ENCODE assay signal across 2 cellular contexts in the genomic region with DNA sequence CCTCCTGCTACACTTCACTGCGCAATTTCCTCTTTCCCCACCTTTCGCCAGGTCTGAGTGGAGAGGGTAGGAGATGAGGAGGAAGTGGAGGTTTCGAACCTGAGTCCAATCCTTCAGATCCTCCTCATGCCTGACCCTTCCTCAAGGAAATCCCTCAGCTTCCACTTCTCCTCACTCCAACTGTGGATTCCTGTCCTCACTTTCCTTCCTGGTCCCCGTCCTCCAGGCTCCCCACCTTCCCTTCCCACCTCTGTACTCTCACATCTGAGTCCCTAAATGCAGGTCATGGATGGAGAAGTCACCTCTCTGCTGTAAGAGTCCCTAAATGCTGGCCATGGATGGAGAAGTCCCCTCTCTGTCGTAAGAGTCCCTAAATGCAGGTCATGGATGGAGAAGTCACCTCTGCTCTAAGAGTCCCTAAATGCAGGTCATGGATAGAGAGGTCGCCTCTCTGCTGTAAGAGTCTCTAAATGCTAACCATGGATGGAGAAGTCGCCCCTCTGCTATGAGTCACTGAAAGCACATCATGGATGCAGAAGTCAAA.
TF ChIP-seq lines count a peak whose summit lies in the region.

No MANE protein-coding gene starts in this region.

TF ChIP-seq in PFSK-1, 5 proteins besides CTCF, POLR2A, EP300 and RAD21:
- TF ChIP-seq POLR2AphosphoS5 (IDR thresholded peaks at IDR 0.05; ENCODE audit: low read depth, low read length) (0 out of 2 replicates have a peak, but pooled peaks have one; percentile 27), FOXP2 (optimal IDR thresholded peaks at IDR 0.05; ENCODE audit: borderline replicate concordance, extremely low read depth, extremely low read length, insufficient read depth) (no peak)

TF ChIP-seq in H1, 55 proteins besides CTCF, POLR2A, EP300 and RAD21:
- TF ChIP-seq CREB1 (IDR thresholded peaks at IDR 0.05): no peak
- TF ChIP-seq RBBP5 (IDR thresholded peaks at IDR 0.05; ENCODE audit: borderline replicate concordance, low read depth, low read length): no peak
- TF ChIP-seq SRF (IDR thresholded peaks at IDR 0.05; ENCODE audit: low read depth, low read length): no peak
- TF ChIP-seq KDM5A (IDR thresholded peaks at IDR 0.05; ENCODE audit: low read length): no peak
- no peak for TF ChIP-seq NRF1 (IDR thresholded peaks at IDR 0.05; ENCODE audit: low read depth, low read length)
- TF ChIP-seq, protein P1, sequence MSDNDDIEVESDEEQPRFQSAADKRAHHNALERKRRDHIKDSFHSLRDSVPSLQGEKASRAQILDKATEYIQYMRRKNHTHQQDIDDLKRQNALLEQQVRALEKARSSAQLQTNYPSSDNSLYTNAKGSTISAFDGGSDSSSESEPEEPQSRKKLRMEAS (IDR thresholded peaks at IDR 0.05): no peak
- TF ChIP-seq PHF8 (conservative IDR thresholded peaks at IDR 0.05; ENCODE audit: low read depth, low read length): no peak
- no peak for TF ChIP-seq BRCA1 (IDR thresholded peaks at IDR 0.05; ENCODE audit: low read depth, low read length)
- TF ChIP-seq TBP (IDR thresholded peaks at IDR 0.05; ENCODE audit: low read depth, low read length): no peak
